In genomic region chr6:35727206-35727934, GRCh38 we compare ENCODE assay signal across 8 cellular contexts. TPM values are rescaled to one million over a fixed set of nuclear protein-coding genes. Genes with fewer than 3 reads are reported as not detected.
DNase-seq lines count a peak whose midpoint lies in the region; ATAC-seq and TF ChIP-seq lines count a peak whose summit lies in the region.

No MANE protein-coding gene starts in this region.

- H3K27me3 Mint-ChIP-seq in HFFc6 (ENCODE audit: insufficient read depth) = peaks cover 1% of the 10 kb centered on the region

- peak overlapping the region; percentile 89 for H3K23ac ChIP-seq in neuronal stem cell (ENCODE audit: low read depth, low read length, poor library complexity)

- peak overlapping the region; percentile 77 for H3K4ac ChIP-seq in neuronal stem cell (ENCODE audit: low read length)

- H3K36me3 Mint-ChIP-seq in HFFc6 (ENCODE audit: low read depth) = no peaks in the 10 kb centered on the region

- H3K9me3 Mint-ChIP-seq in HFFc6 = no peaks in the 10 kb centered on the region

- H3K4me3 ChIP-seq in adipocyte (ENCODE audit: low read length) (peak overlapping the region; percentile 78), neuronal stem cell (ENCODE audit: low read length in 2 of 2) (peak overlapping the region; percentile 79 to 81)

- no peaks in the 10 kb centered on the region for H3K79me1 ChIP-seq in neuronal stem cell (ENCODE audit: low read depth, low read length)

- H3K4me1 Mint-ChIP-seq in HFFc6 (ENCODE audit: low read depth) = peaks cover 30% of the 10 kb centered on the region

- peak overlapping the region; percentile 86 for H2BK15ac ChIP-seq in neuronal stem cell (ENCODE audit: low read length)

- no CpG with 5 or more reads among the region's 29 CpGs for WGBS in neuronal stem cell (ENCODE audit: extremely low coverage in 2 of 2, insufficient read length in 2 of 2, insufficient replicate concordance in 1 of 2), 2 donors

- peak overlapping the region; percentile 79 for H3K4me3 Mint-ChIP-seq in HFFc6

- peak overlapping the region; percentile 53 for H2BK12ac ChIP-seq in neuronal stem cell (ENCODE audit: low read length)

- H3K9me3 ChIP-seq in adipocyte (ENCODE audit: control insufficient read depth, low read length) (no peaks in the 10 kb centered on the region), neuronal stem cell (replicated peaks in 1 of 2; ENCODE audit: control insufficient read depth in 2 of 2, insufficient read depth in 1 of 2, low read depth in 1 of 2, low read length in 2 of 2) (no peaks in the 10 kb centered on the region)

- no peak overlapping the region for H4K8ac ChIP-seq in neuronal stem cell (ENCODE audit: low read depth, low read length)

- H2AFZ ChIP-seq in neuronal stem cell (ENCODE audit: low read length) = peak overlapping the region; percentile 91

- H3K9ac ChIP-seq in adipocyte (ENCODE audit: low read length) (peak overlapping the region; percentile 96), neuronal stem cell (ENCODE audit: low read depth, low read length, poor library complexity) (peak overlapping the region; percentile 94)

- peak overlapping the region; percentile 95 for H2BK120ac ChIP-seq in neuronal stem cell (ENCODE audit: low read depth, low read length)

- intact Hi-C loops in Right ventricle myocardium inferior (cut with DNase I) = loop anchor here (1.0 kb wide), 1 partner anchor 39 kb away; the partner anchor contains the start of gene FKBP5

- H2AK5ac ChIP-seq in neuronal stem cell (ENCODE audit: low read depth, low read length) = peak overlapping the region; percentile 93

- H3K36me3 ChIP-seq in adipocyte (ENCODE audit: control insufficient read depth, insufficient read depth, low read length, severe bottlenecking) (no peaks in the 10 kb centered on the region), neuronal stem cell (replicated peaks in 1 of 2; ENCODE audit: control insufficient read depth in 2 of 2, insufficient read depth in 2 of 2, low read length in 2 of 2) (no peaks in the 10 kb centered on the region)

- peaks cover 77% of the 10 kb centered on the region for H3K4me1 ChIP-seq in adipocyte (ENCODE audit: control insufficient read depth, insufficient read depth, low read length)
- H3K4me1 ChIP-seq in neuronal stem cell (ENCODE audit: control insufficient read depth in 2 of 2, insufficient read depth in 1 of 2, low read depth in 1 of 2, low read length in 2 of 2) = peaks cover 34 to 43% of the 10 kb centered on the region in 2 donors

- peak overlapping the region; percentile 66 for H3K27ac Mint-ChIP-seq in HFFc6

- peak overlapping the region; percentile 33 for H2BK5ac ChIP-seq in neuronal stem cell (ENCODE audit: low read length)

- peak; percentile 54 for DNase-seq in activated CD4-positive, alpha-beta T cell treated with anti-CD3 and anti-CD28 coated beads for 48 hours
- DNase-seq in activated CD4-positive, alpha-beta T cell treated with anti-CD3 and anti-CD28 coated beads for 4 hours = no peak
- DNase-seq in HFFc6 = peak; percentile 41
- DNase-seq in NCI-H2196 (lab: John Stamatoyannopoulos, UW; ENCODE audit: unreplicated experiment) = peak; percentile 67
- DNase-seq in adipocyte (ENCODE audit: low read depth) = peak; percentile 88
- DNase-seq in Right ventricle myocardium inferior (ENCODE audit: missing footprints) = peak; percentile 93
- no peak for DNase-seq in neuronal stem cell (ENCODE audit: low spot score)
- DNase-seq in GM19238 (ENCODE audit: insufficient read length, low spot score) = no peak

- peak overlapping the region; percentile 99 for H3K18ac ChIP-seq in neuronal stem cell (ENCODE audit: low read length)

- H3K4me2 ChIP-seq in neuronal stem cell (ENCODE audit: insufficient read depth, low read length, poor library complexity, severe bottlenecking) = peak overlapping the region; percentile 96

- H4K91ac ChIP-seq in neuronal stem cell (ENCODE audit: low read depth, low read length, poor library complexity) = peak overlapping the region; percentile 87

- peak; percentile 43 for ATAC-seq in Right ventricle myocardium inferior

- H3K27me3 ChIP-seq in adipocyte (replicated peaks; ENCODE audit: control insufficient read depth, insufficient read depth, low read length) (no peaks in the 10 kb centered on the region), neuronal stem cell (ENCODE audit: control insufficient read depth in 3 of 3, insufficient read depth in 3 of 3, low read depth in 1 of 3, low read length in 3 of 3) (peaks cover 0 to 5% (median 0%) of the 10 kb centered on the region in 3 experiments)

- H3K14ac ChIP-seq in neuronal stem cell (ENCODE audit: low read length) = peak overlapping the region; percentile 85

- TF ChIP-seq CTCF in HFFc6 (IDR thresholded peaks at IDR 0.05) = no peak

- peak overlapping the region; percentile 54 for H3K27ac ChIP-seq in neuronal stem cell (replicated peaks; ENCODE audit: low read length)

RNA-seq across cellular contexts. Expression of gene ARMC12, which starts 9.5 kb away (rescaled TPM):
- under 1 TPM in 4 of 6 experiments, not detected in 2; 0.17 to 0.33 (median 0.27) TPM for total RNA-seq in HFFc6 (2021; fragmentation: NEBNext Ultra II Directional; extraction: Animal tissue kit (Norgen Biotek cat#: 25700))
- total RNA-seq in Right ventricle myocardium inferior = not detected
- polyA plus RNA-seq in neuronal stem cell (2013, experiment 1 of 2) = 1.7 TPM
- polyA plus RNA-seq in neuronal stem cell (2013, experiment 2 of 2) = 2.0 TPM

RNA-seq across cellular contexts. Expression of gene FKBP5, which starts 38.7 kb away (rescaled TPM):
- total RNA-seq in HFFc6 (2021; fragmentation: NEBNext Ultra II Directional; extraction: Animal tissue kit (Norgen Biotek cat#: 25700)) = 10 to 100 TPM in 5 of 6 experiments, 1 to 10 TPM in 1; 7.6 to 12.9 (median 11.8) TPM
- total RNA-seq in Right ventricle myocardium inferior = 101 TPM
- 30.2 TPM for polyA plus RNA-seq in neuronal stem cell (2013, experiment 1 of 2)
- polyA plus RNA-seq in neuronal stem cell (2013, experiment 2 of 2) = 30.5 TPM

RNA-seq across cellular contexts. Expression of gene CLPSL2, which starts 49.0 kb away (rescaled TPM):
- not detected for total RNA-seq in HFFc6 (2021; fragmentation: NEBNext Ultra II Directional; extraction: Animal tissue kit (Norgen Biotek cat#: 25700))
- not detected for total RNA-seq in Right ventricle myocardium inferior
- 4.3 TPM for polyA plus RNA-seq in neuronal stem cell (2013, experiment 1 of 2)
- 5.3 TPM for polyA plus RNA-seq in neuronal stem cell (2013, experiment 2 of 2)

RNA-seq across cellular contexts. Expression of gene CLPSL1, which starts 53.4 kb away (rescaled TPM):
- not detected for total RNA-seq in HFFc6 (2021; fragmentation: NEBNext Ultra II Directional; extraction: Animal tissue kit (Norgen Biotek cat#: 25700))
- total RNA-seq in Right ventricle myocardium inferior = not detected
- polyA plus RNA-seq in neuronal stem cell (2013, experiment 1 of 2) = 0.84 TPM
- polyA plus RNA-seq in neuronal stem cell (2013, experiment 2 of 2) = 0.64 TPM

Comparison
In these comparisons a context has a peak if more than half of its experiments do, and no peak if none do; other contexts are left out.
1. DNase-seq: peak in activated CD4-positive, alpha-beta T cell treated with anti-CD3 and anti-CD28 coated beads for 48 hours (single experiment), HFFc6 (single experiment), NCI-H2196 (single experiment), adipocyte (single experiment) and Right ventricle myocardium inferior (single experiment); none in activated CD4-positive, alpha-beta T cell treated with anti-CD3 and anti-CD28 coated beads for 4 hours (0 of 2), neuronal stem cell (single experiment) and GM19238 (single experiment).